Comparison of ENCODE assay signal across 1 cellular context in genomic region chr22:31489632-31490495, GRCh38.
TF ChIP-seq lines count a peak whose summit lies in the region.

Gene EIF4ENIF1, minus strand, starts transcription at chr22:31489842. Its CDS starts 1,124 bp downstream, at chr22:31488718.

TF ChIP-seq in HEK293, 187 proteins besides CTCF, POLR2A, EP300 and RAD21 (continued from another document and continues in another):
- TF ChIP-seq ZBTB20 (tag by site-specific recombination; IDR thresholded peaks at IDR 0.05), result peak; percentile 31; the same call in 1 of the 2 replicates
- no peak for TF ChIP-seq ZNF311 (tag by site-specific recombination; IDR thresholded peaks at IDR 0.05; ENCODE audit: borderline replicate concordance)
- TF ChIP-seq ZNF645 (tag by site-specific recombination; IDR thresholded peaks at IDR 0.05), result no peak
- peak; percentile 18; the same call in 1 of the 2 replicates for TF ChIP-seq ZNF394 (tag by site-specific recombination; IDR thresholded peaks at IDR 0.05; ENCODE audit: borderline replicate concordance)
- TF ChIP-seq KLF7 (tag by site-specific recombination; IDR thresholded peaks at IDR 0.05; ENCODE audit: borderline replicate concordance), result 0 out of 2 replicates have a peak, but pooled peaks have one; percentile 30
- TF ChIP-seq HOXA7 (CRISPR knock-in tag; IDR thresholded peaks at IDR 0.05; ENCODE audit: borderline replicate concordance), result no peak
- TF ChIP-seq ZNF398 (tag by site-specific recombination; IDR thresholded peaks at IDR 0.05), result peak; percentile 80
- TF ChIP-seq SP2 (tag by site-specific recombination; IDR thresholded peaks at IDR 0.05), result peak; percentile 81
- no peak for TF ChIP-seq ZNF155 (tag by site-specific recombination; IDR thresholded peaks at IDR 0.05)
- TF ChIP-seq ZNF629 (tag by site-specific recombination; IDR thresholded peaks at IDR 0.05), result no peak; the same call in 1 of the 2 replicates
- no peak for TF ChIP-seq ZNF174 (tag by site-specific recombination; IDR thresholded peaks at IDR 0.05)
- no peak for TF ChIP-seq ZNF514 (tag by site-specific recombination; IDR thresholded peaks at IDR 0.05)
- peak; percentile 12; the same call in 1 of the 2 replicates for TF ChIP-seq ZEB2 (tag by site-specific recombination; IDR thresholded peaks at IDR 0.05)
- TF ChIP-seq ZNF596 (tag by site-specific recombination; IDR thresholded peaks at IDR 0.05), result no peak
- no peak for TF ChIP-seq ZNF555 (tag by site-specific recombination; conservative IDR thresholded peaks at IDR 0.05)
- no peak for TF ChIP-seq PRDM1 (tag by site-specific recombination; IDR thresholded peaks at IDR 0.05)
- TF ChIP-seq FEZF1 (tag by site-specific recombination; IDR thresholded peaks at IDR 0.05), result no peak
- TF ChIP-seq ZBTB21 (tag by site-specific recombination; IDR thresholded peaks at IDR 0.05), result no peak
- TF ChIP-seq GLIS2 (tag by site-specific recombination; IDR thresholded peaks at IDR 0.05), result peak; percentile 56
- TF ChIP-seq MZF1 (tag by site-specific recombination; IDR thresholded peaks at IDR 0.05; ENCODE audit: borderline replicate concordance), result no peak
- no peak for TF ChIP-seq BCL11B (tag by site-specific recombination; IDR thresholded peaks at IDR 0.05; ENCODE audit: low read depth)
- no peak for TF ChIP-seq SCRT2 (tag by site-specific recombination; IDR thresholded peaks at IDR 0.05)
- no peak for TF ChIP-seq ZNF157 (tag by site-specific recombination; IDR thresholded peaks at IDR 0.05)
- TF ChIP-seq ELK4 (IDR thresholded peaks at IDR 0.05; ENCODE audit: borderline replicate concordance, low read depth, low read length), result peak; percentile 86; the same call in 1 of the 2 replicates
- no peak for TF ChIP-seq ZFP41 (tag by site-specific recombination; IDR thresholded peaks at IDR 0.05; ENCODE audit: borderline replicate concordance)
- no peak for TF ChIP-seq BCL11A (tag by site-specific recombination; IDR thresholded peaks at IDR 0.05; ENCODE audit: low read depth)
- no peak for TF ChIP-seq ZNF184 (tag by site-specific recombination; IDR thresholded peaks at IDR 0.05)
- no peak for TF ChIP-seq ZNF292 (tag by site-specific recombination; IDR thresholded peaks at IDR 0.05; ENCODE audit: borderline replicate concordance, low read depth)
- peak; percentile 57; the same call in 1 of the 2 replicates for TF ChIP-seq ZNF580 (tag by site-specific recombination; IDR thresholded peaks at IDR 0.05)
- no peak for TF ChIP-seq ZNF510 (tag by site-specific recombination; IDR thresholded peaks at IDR 0.05; ENCODE audit: insufficient replicate concordance)
- no peak for TF ChIP-seq SALL2 (tag by site-specific recombination; IDR thresholded peaks at IDR 0.05; ENCODE audit: borderline replicate concordance)
- no peak for TF ChIP-seq ZNF223 (tag by site-specific recombination; IDR thresholded peaks at IDR 0.05)
- no peak for TF ChIP-seq ZNF501 (tag by site-specific recombination; IDR thresholded peaks at IDR 0.05)
- TF ChIP-seq BCL6B (tag by site-specific recombination; IDR thresholded peaks at IDR 0.05), result no peak
- peak; percentile 68 for TF ChIP-seq ZBTB17 (tag by site-specific recombination; IDR thresholded peaks at IDR 0.05)
- TF ChIP-seq ZNF423 (tag by site-specific recombination; IDR thresholded peaks at IDR 0.05), result no peak
- TF ChIP-seq ZNF704 (tag by site-specific recombination; IDR thresholded peaks at IDR 0.05), result no peak
- no peak for TF ChIP-seq REPIN1 (tag by site-specific recombination; IDR thresholded peaks at IDR 0.05; ENCODE audit: low read depth)
- TF ChIP-seq ZBTB6 (tag by site-specific recombination; IDR thresholded peaks at IDR 0.05), result no peak; the same call in 1 of the 2 replicates
- peak; percentile 60; the same call in 1 of the 2 replicates for TF ChIP-seq ZBTB11 (tag by site-specific recombination; conservative IDR thresholded peaks at IDR 0.05; ENCODE audit: low read depth)
- no peak for TF ChIP-seq ZNF654 (tag by site-specific recombination; IDR thresholded peaks at IDR 0.05; ENCODE audit: low read depth)
- no peak for TF ChIP-seq ZNF433 (tag by site-specific recombination; IDR thresholded peaks at IDR 0.05; ENCODE audit: low read depth)
- TF ChIP-seq ZNF548 (tag by site-specific recombination; IDR thresholded peaks at IDR 0.05), result no peak
- TF ChIP-seq ZNF138 (tag by site-specific recombination; IDR thresholded peaks at IDR 0.05; ENCODE audit: borderline replicate concordance), result no peak
- 0 out of 2 replicates have a peak, but pooled peaks have one; percentile 25 for TF ChIP-seq ZNF626 (tag by site-specific recombination; IDR thresholded peaks at IDR 0.05)
- peak; percentile 29; the same call in 1 of the 2 replicates for TF ChIP-seq REST (tag by site-specific recombination; IDR thresholded peaks at IDR 0.05)
- no peak for TF ChIP-seq ZNF544 (tag by site-specific recombination; IDR thresholded peaks at IDR 0.05)
- TF ChIP-seq ZNF112 (tag by site-specific recombination; IDR thresholded peaks at IDR 0.05), result no peak
- peak; percentile 76 for TF ChIP-seq ZNF76 (tag by site-specific recombination; IDR thresholded peaks at IDR 0.05; ENCODE audit: borderline replicate concordance, low read depth)
- TF ChIP-seq ZNF133 (tag by site-specific recombination; IDR thresholded peaks at IDR 0.05), result no peak
- no peak for TF ChIP-seq ZNF747 (tag by site-specific recombination; IDR thresholded peaks at IDR 0.05)
- TF ChIP-seq KLF17 (tag by site-specific recombination; IDR thresholded peaks at IDR 0.05), result peak; percentile 66
- TF ChIP-seq ZSCAN23 (tag by site-specific recombination; IDR thresholded peaks at IDR 0.05), result no peak
- TF ChIP-seq ZNF830 (tag by site-specific recombination; IDR thresholded peaks at IDR 0.05; ENCODE audit: low read depth), result no peak
